In genomic region chr3:66407281-66408218, GRCh38 we compare ENCODE assay signal across 8 cellular contexts.
DNase-seq lines count a peak whose midpoint lies in the region; ATAC-seq and TF ChIP-seq lines count a peak whose summit lies in the region.

No MANE protein-coding gene starts in this region.

- TF ChIP-seq CTCF in BJ (IDR thresholded peaks at IDR 0.05; ENCODE audit: insufficient read depth, low read depth, low read length), result peak; percentile 91

- no peak overlapping the region for H3K4me3 ChIP-seq in BJ (ENCODE audit: low read depth, low read length)

- POLR2A ChIA-PET in BJ (lab: Charles Lee), result no interaction called here

- no peaks in the 10 kb centered on the region for H3K27me3 ChIP-seq in BJ (ENCODE audit: control insufficient read depth, insufficient read depth, low read length)

- DNase-seq in BJ (ENCODE audit: low read depth) (no peak), T1000 (lab: John Stamatoyannopoulos, UW) (peak; percentile 72), astrocyte of the hippocampus (ENCODE audit: low read depth, low spot score) (peak; percentile 77), iPS-NIHi11 (ENCODE audit: low spot score) (peak; percentile 93), DMS153 (lab: John Stamatoyannopoulos, UW) (no peak)
- peak; percentile 42 to 72 for DNase-seq in stimulated activated CD4-positive, alpha-beta T cell treated with anti-CD3 and anti-CD28 coated beads, Interleukin-1b, Interleukin-23, amount 100 ng/mL, for 1 hour (ENCODE audit: low read depth in 2 of 2)

- CTCF ChIA-PET in BJ (lab: Yijun Ruan, JAX), result interaction anchor here (0.6 to 7.0 kb wide), 61 partner anchors 8 to 414 kb away, joined by 3 to 61 read pairs (median 4); no protein-coding TSS in a partner anchor

- ATAC-seq in GM18873 (IDR thresholded peaks at IDR 0.05; ENCODE audit: low FRiP score, unreplicated experiment) (peak; percentile 73), HG03280 (IDR thresholded peaks at IDR 0.05; ENCODE audit: unreplicated experiment) (peak; percentile 78)

- no peaks in the 10 kb centered on the region; the same call in 1 of the 2 replicates for H3K36me3 ChIP-seq in BJ (ENCODE audit: control insufficient read depth, insufficient read depth, low read length)

Comparison
In these comparisons a context has a peak if more than half of its experiments do, and no peak if none do; other contexts are left out.
1. DNase-seq: peak in T1000 (single experiment), astrocyte of the hippocampus (single experiment), iPS-NIHi11 (single experiment) and stimulated activated CD4-positive, alpha-beta T cell treated with anti-CD3 and anti-CD28 coated beads, Interleukin-1b, Interleukin-23, amount 100 ng/mL, for 1 hour (2 of 2); none in BJ (single experiment) and DMS153 (single experiment).